Comparison of ENCODE assay signal across 8 cellular contexts in the genomic region with DNA sequence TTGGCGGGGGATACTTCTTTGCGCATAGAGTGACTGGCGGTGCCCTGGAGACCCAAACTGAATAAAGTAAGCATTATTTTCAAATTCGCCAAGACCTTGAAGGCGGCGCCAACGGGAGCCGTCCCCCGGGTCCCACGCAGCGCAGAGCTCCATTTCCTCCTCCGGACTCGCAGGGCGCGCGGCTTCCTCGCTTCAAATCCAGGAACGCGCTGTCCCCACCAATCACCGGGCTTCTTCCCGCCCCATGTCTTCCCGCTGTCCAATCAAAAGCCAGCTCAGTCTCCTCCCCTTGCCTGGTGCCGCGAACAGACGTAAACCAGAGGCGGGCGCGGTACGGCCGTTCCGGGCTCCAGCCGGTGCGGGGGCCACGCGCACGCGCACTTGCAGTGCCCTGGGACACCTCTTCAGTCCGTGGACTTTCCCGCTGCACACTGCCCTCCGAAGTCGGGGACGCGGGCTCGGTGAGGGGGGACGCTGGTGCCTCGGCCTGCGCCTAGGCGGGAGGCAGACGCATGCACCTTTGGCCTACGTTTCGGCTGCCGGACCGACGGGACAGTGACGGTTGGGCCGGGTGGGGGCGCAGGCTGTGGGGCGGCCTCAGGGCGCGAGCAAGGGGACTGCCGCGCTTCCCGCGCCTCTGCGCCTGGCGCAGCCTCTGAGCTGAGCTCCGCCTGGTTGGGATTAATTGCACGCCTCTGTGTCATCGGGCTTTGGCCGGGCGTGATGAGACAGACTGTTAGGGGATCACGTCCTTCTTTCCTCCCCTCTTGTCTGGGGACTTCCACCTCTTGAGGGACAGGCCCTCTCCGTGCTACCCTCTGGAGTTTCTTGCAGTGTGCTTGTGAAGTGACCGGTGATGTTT. TPM values are rescaled to one million over a fixed set of nuclear protein-coding genes. Genes with fewer than 3 reads are reported as not detected.
DNase-seq lines count a peak whose midpoint lies in the region; ATAC-seq lines count a peak whose summit lies in the region.

A gene with protein sequence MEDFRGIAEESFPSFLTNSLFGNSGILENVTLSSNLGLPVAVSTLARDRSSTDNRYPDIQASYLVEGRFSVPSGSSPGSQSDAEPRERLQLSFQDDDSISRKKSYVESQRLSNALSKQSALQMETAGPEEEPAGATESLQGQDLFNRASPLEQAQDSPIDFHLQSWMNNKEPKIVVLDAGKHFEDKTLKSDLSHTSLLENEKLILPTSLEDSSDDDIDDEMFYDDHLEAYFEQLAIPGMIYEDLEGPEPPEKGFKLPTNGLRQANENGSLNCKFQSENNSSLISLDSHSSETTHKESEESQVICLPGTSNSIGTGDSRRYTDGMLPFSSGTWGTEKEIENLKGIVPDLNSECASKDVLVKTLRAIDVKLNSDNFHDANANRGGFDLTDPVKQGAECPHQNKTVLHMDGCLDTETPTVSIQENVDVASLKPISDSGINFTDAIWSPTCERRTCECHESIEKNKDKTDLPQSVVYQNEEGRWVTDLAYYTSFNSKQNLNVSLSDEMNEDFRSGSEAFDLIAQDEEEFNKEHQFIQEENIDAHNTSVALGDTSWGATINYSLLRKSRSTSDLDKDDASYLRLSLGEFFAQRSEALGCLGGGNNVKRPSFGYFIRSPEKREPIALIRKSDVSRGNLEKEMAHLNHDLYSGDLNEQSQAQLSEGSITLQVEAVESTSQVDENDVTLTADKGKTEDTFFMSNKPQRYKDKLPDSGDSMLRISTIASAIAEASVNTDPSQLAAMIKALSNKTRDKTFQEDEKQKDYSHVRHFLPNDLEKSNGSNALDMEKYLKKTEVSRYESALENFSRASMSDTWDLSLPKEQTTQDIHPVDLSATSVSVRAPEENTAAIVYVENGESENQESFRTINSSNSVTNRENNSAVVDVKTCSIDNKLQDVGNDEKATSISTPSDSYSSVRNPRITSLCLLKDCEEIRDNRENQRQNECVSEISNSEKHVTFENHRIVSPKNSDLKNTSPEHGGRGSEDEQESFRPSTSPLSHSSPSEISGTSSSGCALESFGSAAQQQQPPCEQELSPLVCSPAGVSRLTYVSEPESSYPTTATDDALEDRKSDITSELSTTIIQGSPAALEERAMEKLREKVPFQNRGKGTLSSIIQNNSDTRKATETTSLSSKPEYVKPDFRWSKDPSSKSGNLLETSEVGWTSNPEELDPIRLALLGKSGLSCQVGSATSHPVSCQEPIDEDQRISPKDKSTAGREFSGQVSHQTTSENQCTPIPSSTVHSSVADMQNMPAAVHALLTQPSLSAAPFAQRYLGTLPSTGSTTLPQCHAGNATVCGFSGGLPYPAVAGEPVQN (N-terminal part only) (plus strand): TSS at position 386 of the 862 bp plus-strand sequence. CDS start 8,063 bp downstream, outside the sequence.

- ATAC-seq in GM19468 (IDR thresholded peaks at IDR 0.05; ENCODE audit: extremely low read depth, unreplicated experiment): peak; percentile 59

- DNase-seq in CMK (ENCODE audit: low read depth) (peak; percentile 78), HS-5 (ENCODE audit: low read depth) (peak; percentile 85), lung microvascular endothelial cell (ENCODE audit: low read depth in 2 of 2) (peak; percentile 99)
- peak; percentile 85 for DNase-seq in NK-92 treated with Interleukin-12 subunit alpha and Interleukin-12 subunit beta, amount 100 ng/mL, for 24 hours (lab: John Stamatoyannopoulos, UW)
- peak; percentile 97 for DNase-seq in activated CD8-positive, alpha-beta memory T cell treated with anti-CD3 and anti-CD28 coated beads for 24 hours
- peak; percentile 95 for DNase-seq in effector CD8-positive, alpha-beta T cell (lab: John Stamatoyannopoulos, UW)
- DNase-seq in stimulated activated CD4-positive, alpha-beta T cell treated with anti-CD3 and anti-CD28 coated beads, TNF-alpha, amount 100 ng/mL, for 48 hours (ENCODE audit: low read depth in 3 of 3): peak; percentile 94 to 98 (median 94)

RNA-seq across cellular contexts. Expression of the gene that starts here (rescaled TPM):
- 16.1 and 24.4 TPM in 2 replicates for total RNA-seq in lung microvascular endothelial cell

Comparison
In these comparisons a context has a peak if more than half of its experiments do, and no peak if none do; other contexts are left out.
1. Peak in every context shown above with its lines: DNase-seq and ATAC-seq.